In the genomic region with DNA sequence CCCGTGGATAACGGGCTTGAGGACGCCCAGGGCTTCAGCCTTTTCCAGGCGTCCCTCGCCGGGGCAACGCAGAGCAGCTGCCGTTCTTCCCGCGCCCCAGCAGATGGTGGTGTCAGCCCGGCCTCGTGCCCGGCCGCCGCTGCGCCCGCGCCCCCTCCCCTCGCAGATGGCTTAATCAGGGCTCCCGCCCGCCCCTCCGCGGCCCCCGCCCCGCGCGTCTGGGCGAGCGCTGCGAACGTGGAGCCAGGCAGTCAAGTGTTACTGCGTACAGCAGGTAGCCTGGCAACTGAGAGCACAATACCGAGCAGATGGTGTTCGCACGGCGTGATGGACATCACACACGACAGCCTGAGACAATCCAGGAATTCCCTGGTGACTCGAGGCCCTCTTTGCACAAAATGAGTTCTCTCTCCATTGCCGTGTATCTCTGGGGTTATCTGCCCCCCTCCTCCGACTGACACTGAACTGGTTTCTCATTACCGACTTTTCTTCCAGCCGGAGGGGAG, we compare ENCODE assay signal across 2 cellular contexts.
TF ChIP-seq lines count a peak whose summit lies in the region.

No MANE protein-coding gene starts in this region.

TF ChIP-seq in IMR-90, 13 proteins besides CTCF, POLR2A, EP300 and RAD21 (continued from another document):
- TF ChIP-seq, protein P1, sequence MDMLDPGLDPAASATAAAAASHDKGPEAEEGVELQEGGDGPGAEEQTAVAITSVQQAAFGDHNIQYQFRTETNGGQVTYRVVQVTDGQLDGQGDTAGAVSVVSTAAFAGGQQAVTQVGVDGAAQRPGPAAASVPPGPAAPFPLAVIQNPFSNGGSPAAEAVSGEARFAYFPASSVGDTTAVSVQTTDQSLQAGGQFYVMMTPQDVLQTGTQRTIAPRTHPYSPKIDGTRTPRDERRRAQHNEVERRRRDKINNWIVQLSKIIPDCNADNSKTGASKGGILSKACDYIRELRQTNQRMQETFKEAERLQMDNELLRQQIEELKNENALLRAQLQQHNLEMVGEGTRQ (IDR thresholded peaks at IDR 0.05; ENCODE audit: low read depth, low read length): no peak
- TF ChIP-seq NFE2L2 (IDR thresholded peaks at IDR 0.05; ENCODE audit: low read depth, low read length) (no peak), CEBPB (IDR thresholded peaks at IDR 0.05; ENCODE audit: low read depth, low read length) (0 out of 2 replicates have a peak, but pooled peaks have one; percentile 0), MAZ (IDR thresholded peaks at IDR 0.05; ENCODE audit: borderline replicate concordance, low read depth, low read length) (peak; percentile 96; the same call in 1 of the 2 replicates), CHD1 (IDR thresholded peaks at IDR 0.05; ENCODE audit: low read depth, low read length) (0 out of 2 replicates have a peak, but pooled peaks have one; percentile 48), BHLHE40 (IDR thresholded peaks at IDR 0.05; ENCODE audit: low read depth, low read length) (peak; percentile 3; the same call in 1 of the 2 replicates), RFX5 (IDR thresholded peaks at IDR 0.05; ENCODE audit: low read depth, low read length) (no peak), SMC3 (IDR thresholded peaks at IDR 0.05; ENCODE audit: low read depth, low read length) (peak; percentile 59)

TF ChIP-seq in PFSK-1, 5 proteins besides CTCF, POLR2A, EP300 and RAD21 (continued from another document):
- TF ChIP-seq, protein P2, sequence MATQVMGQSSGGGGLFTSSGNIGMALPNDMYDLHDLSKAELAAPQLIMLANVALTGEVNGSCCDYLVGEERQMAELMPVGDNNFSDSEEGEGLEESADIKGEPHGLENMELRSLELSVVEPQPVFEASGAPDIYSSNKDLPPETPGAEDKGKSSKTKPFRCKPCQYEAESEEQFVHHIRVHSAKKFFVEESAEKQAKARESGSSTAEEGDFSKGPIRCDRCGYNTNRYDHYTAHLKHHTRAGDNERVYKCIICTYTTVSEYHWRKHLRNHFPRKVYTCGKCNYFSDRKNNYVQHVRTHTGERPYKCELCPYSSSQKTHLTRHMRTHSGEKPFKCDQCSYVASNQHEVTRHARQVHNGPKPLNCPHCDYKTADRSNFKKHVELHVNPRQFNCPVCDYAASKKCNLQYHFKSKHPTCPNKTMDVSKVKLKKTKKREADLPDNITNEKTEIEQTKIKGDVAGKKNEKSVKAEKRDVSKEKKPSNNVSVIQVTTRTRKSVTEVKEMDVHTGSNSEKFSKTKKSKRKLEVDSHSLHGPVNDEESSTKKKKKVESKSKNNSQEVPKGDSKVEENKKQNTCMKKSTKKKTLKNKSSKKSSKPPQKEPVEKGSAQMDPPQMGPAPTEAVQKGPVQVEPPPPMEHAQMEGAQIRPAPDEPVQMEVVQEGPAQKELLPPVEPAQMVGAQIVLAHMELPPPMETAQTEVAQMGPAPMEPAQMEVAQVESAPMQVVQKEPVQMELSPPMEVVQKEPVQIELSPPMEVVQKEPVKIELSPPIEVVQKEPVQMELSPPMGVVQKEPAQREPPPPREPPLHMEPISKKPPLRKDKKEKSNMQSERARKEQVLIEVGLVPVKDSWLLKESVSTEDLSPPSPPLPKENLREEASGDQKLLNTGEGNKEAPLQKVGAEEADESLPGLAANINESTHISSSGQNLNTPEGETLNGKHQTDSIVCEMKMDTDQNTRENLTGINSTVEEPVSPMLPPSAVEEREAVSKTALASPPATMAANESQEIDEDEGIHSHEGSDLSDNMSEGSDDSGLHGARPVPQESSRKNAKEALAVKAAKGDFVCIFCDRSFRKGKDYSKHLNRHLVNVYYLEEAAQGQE (IDR thresholded peaks at IDR 0.05; ENCODE audit: insufficient read depth in 1 of 2, low read depth in 2 of 2, low read length in 2 of 2): 0 out of 4 replicates have a peak, but pooled peaks of 1 of the 2 experiments have one; percentile 9
- no peak for TF ChIP-seq POLR2AphosphoS5 (IDR thresholded peaks at IDR 0.05; ENCODE audit: low read depth, low read length)
- TF ChIP-seq SIN3A (IDR thresholded peaks at IDR 0.05; ENCODE audit: borderline replicate concordance, insufficient read depth, low read length): no peak
TF ChIP-seq in PFSK-1: peak in this region for 2.
